In genomic region chr15:42920281-42921048, GRCh38 we compare ENCODE assay signal across 1 cellular context.
TF ChIP-seq lines count a peak whose summit lies in the region.

Gene TTBK2, minus strand, starts transcription at chr15:42920778. Its CDS starts 42,161 bp downstream, at chr15:42878617.

TF ChIP-seq in HEK293, 187 proteins besides CTCF, POLR2A, EP300 and RAD21 (continued from another document):
- no peak for TF ChIP-seq ZNF280C (tag by site-specific recombination; IDR thresholded peaks at IDR 0.05)
- no peak for TF ChIP-seq ZNF280D (tag by site-specific recombination; IDR thresholded peaks at IDR 0.05)
- TF ChIP-seq ZNF843 (tag by site-specific recombination; IDR thresholded peaks at IDR 0.05), result no peak
- TF ChIP-seq MEIS1 (CRISPR knock-in tag; IDR thresholded peaks at IDR 0.05; ENCODE audit: borderline replicate concordance), result no peak
- no peak for TF ChIP-seq ZNF324 (tag by site-specific recombination; IDR thresholded peaks at IDR 0.05)
- no peak for TF ChIP-seq ZNF747 (tag by site-specific recombination; IDR thresholded peaks at IDR 0.05)
- TF ChIP-seq MZF1 (tag by site-specific recombination; IDR thresholded peaks at IDR 0.05; ENCODE audit: borderline replicate concordance), result no peak
- no peak for TF ChIP-seq ZNF174 (tag by site-specific recombination; IDR thresholded peaks at IDR 0.05)
- peak; percentile 94 for TF ChIP-seq SP2 (tag by site-specific recombination; IDR thresholded peaks at IDR 0.05)
- peak; percentile 55; the same call in 1 of the 2 replicates for TF ChIP-seq SP7 (tag by site-specific recombination; IDR thresholded peaks at IDR 0.05)
- no peak for TF ChIP-seq ZNF658 (tag by site-specific recombination; IDR thresholded peaks at IDR 0.05)
- TF ChIP-seq ZFP41 (tag by site-specific recombination; IDR thresholded peaks at IDR 0.05; ENCODE audit: borderline replicate concordance), result no peak
- no peak for TF ChIP-seq ZNF660 (tag by site-specific recombination; IDR thresholded peaks at IDR 0.05)
- TF ChIP-seq REST (tag by site-specific recombination; IDR thresholded peaks at IDR 0.05), result no peak
- TF ChIP-seq ZNF416 (tag by site-specific recombination; IDR thresholded peaks at IDR 0.05), result no peak
- TF ChIP-seq ZNF132 (tag by site-specific recombination; IDR thresholded peaks at IDR 0.05; ENCODE audit: borderline replicate concordance), result no peak
- no peak for TF ChIP-seq BCL6B (tag by site-specific recombination; IDR thresholded peaks at IDR 0.05)
- TF ChIP-seq ZNF155 (tag by site-specific recombination; IDR thresholded peaks at IDR 0.05), result no peak
- no peak for TF ChIP-seq ZNF37A (tag by site-specific recombination; IDR thresholded peaks at IDR 0.05)
- TF ChIP-seq ZNF169 (tag by site-specific recombination; IDR thresholded peaks at IDR 0.05), result no peak
- TF ChIP-seq HIC1 (tag by site-specific recombination; IDR thresholded peaks at IDR 0.05), result no peak
- TF ChIP-seq ZNF2 (tag by site-specific recombination; IDR thresholded peaks at IDR 0.05), result no peak
- no peak for TF ChIP-seq ZNF157 (tag by site-specific recombination; IDR thresholded peaks at IDR 0.05)
- TF ChIP-seq ZNF514 (tag by site-specific recombination; IDR thresholded peaks at IDR 0.05), result no peak
- TF ChIP-seq ZNF561 (tag by site-specific recombination; IDR thresholded peaks at IDR 0.05; ENCODE audit: borderline replicate concordance), result no peak; the same call in 1 of the 2 replicates
- no peak; the same call in 1 of the 2 replicates for TF ChIP-seq OSR2 (tag by site-specific recombination; IDR thresholded peaks at IDR 0.05)
- no peak for TF ChIP-seq ZNF707 (tag by site-specific recombination; IDR thresholded peaks at IDR 0.05)
- no peak for TF ChIP-seq ZNF580 (tag by site-specific recombination; IDR thresholded peaks at IDR 0.05)
- TF ChIP-seq ZNF610 (tag by site-specific recombination; IDR thresholded peaks at IDR 0.05; ENCODE audit: borderline replicate concordance), result no peak
- TF ChIP-seq ZNF473 (tag by site-specific recombination; IDR thresholded peaks at IDR 0.05), result no peak
- no peak for TF ChIP-seq ZNF133 (tag by site-specific recombination; IDR thresholded peaks at IDR 0.05)
- no peak for TF ChIP-seq ZNF10 (tag by site-specific recombination; IDR thresholded peaks at IDR 0.05)
- TF ChIP-seq ZNF16 (tag by site-specific recombination; IDR thresholded peaks at IDR 0.05; ENCODE audit: low read depth), result no peak
- no peak for TF ChIP-seq ZNF768 (tag by site-specific recombination; IDR thresholded peaks at IDR 0.05)
- TF ChIP-seq SCRT1 (tag by site-specific recombination; IDR thresholded peaks at IDR 0.05; ENCODE audit: borderline replicate concordance), result no peak
- no peak for TF ChIP-seq ZNF292 (tag by site-specific recombination; IDR thresholded peaks at IDR 0.05; ENCODE audit: borderline replicate concordance, low read depth)
- TF ChIP-seq GLI2 (tag by site-specific recombination; IDR thresholded peaks at IDR 0.05; ENCODE audit: borderline replicate concordance, low read depth), result no peak
- 0 out of 2 replicates have a peak, but pooled peaks have one; percentile 12 for TF ChIP-seq ZSCAN30 (tag by site-specific recombination; IDR thresholded peaks at IDR 0.05)
- peak; percentile 71; the same call in 1 of the 2 replicates for TF ChIP-seq GLIS2 (tag by site-specific recombination; IDR thresholded peaks at IDR 0.05)
- TF ChIP-seq ZBTB26 (tag by site-specific recombination; optimal IDR thresholded peaks at IDR 0.05), result peak; percentile 47
- no peak for TF ChIP-seq SCRT2 (tag by site-specific recombination; IDR thresholded peaks at IDR 0.05)
- no peak for TF ChIP-seq ZNF585B (tag by site-specific recombination; IDR thresholded peaks at IDR 0.05)
- TF ChIP-seq KLF10 (tag by site-specific recombination; IDR thresholded peaks at IDR 0.05), result peak; percentile 77
- no peak for TF ChIP-seq ZNF362 (tag by site-specific recombination; IDR thresholded peaks at IDR 0.05)
- TF ChIP-seq RBAK (tag by site-specific recombination; IDR thresholded peaks at IDR 0.05), result no peak
- no peak for TF ChIP-seq ZNF624 (tag by site-specific recombination; IDR thresholded peaks at IDR 0.05)
- TF ChIP-seq ZIC2 (tag by site-specific recombination; IDR thresholded peaks at IDR 0.05), result 0 out of 2 replicates have a peak, but pooled peaks have one; percentile 5
- TF ChIP-seq ZNF621 (tag by site-specific recombination; IDR thresholded peaks at IDR 0.05), result no peak
- no peak for TF ChIP-seq ZNF19 (tag by site-specific recombination; IDR thresholded peaks at IDR 0.05; ENCODE audit: low read depth)
- TF ChIP-seq ZNF48 (tag by site-specific recombination; IDR thresholded peaks at IDR 0.05), result no peak
- TF ChIP-seq ZNF792 (tag by site-specific recombination; IDR thresholded peaks at IDR 0.05), result no peak
- peak; percentile 93 for TF ChIP-seq SP3 (tag by site-specific recombination; IDR thresholded peaks at IDR 0.05)
- peak; percentile 84 for TF ChIP-seq EGR2 (tag by site-specific recombination; IDR thresholded peaks at IDR 0.05; ENCODE audit: low read depth)
